In the genomic region with DNA sequence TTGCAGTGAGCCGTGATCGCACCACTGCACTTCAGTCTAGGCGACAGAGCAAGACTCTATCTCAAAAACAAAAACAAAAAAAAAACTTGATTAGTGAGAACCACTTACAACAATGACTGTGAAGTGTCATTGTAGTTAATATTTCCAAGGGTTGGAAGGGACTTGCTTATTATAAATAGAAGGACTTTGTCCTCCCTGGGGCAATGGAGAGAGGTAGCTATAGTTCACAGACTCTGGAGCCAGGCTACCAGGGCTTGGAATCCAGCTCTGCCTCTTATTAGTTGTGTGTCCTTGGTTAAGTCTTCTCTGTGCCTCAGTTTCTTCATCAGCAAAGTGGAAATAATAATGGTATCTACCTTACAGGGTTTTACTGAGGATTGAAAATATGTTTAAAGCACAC, we compare ENCODE assay signal across 21 cellular contexts. TPM values are rescaled to one million over a fixed set of nuclear protein-coding genes. Genes with fewer than 3 reads are reported as not detected.
"Had no signal": no experiment of that assay in that cellular context is flagged by ENCODE, and none has a peak within 500 bp of the region (broad histone marks: within the 10 kb centered on the region; RNA-seq: fewer than 3 reads in every experiment).

No MANE protein-coding gene starts in this region.

- ATAC-seq: heart right ventricle; left cardiac atrium; left lung; naive thymus-derived CD8-positive, alpha-beta T cell; sciatic nerve had no signal

- H3K4me3 ChIP-seq: heart right ventricle, left lung, lung, right atrium auricular region, skin epidermis, spleen, suprapubic skin, tibial nerve, uterus had no signal

- H3K27ac ChIP-seq: heart right ventricle, left lung, parathyroid adenoma, right atrium auricular region, skin epidermis, spleen, suprapubic skin, tibial nerve, uterus had no signal

- H3K4me1 ChIP-seq: left lung, parathyroid adenoma, right atrium auricular region, spleen, suprapubic skin, tibial nerve, uterus had no signal

- DNase-seq: glutamatergic neuron; heart right ventricle; hippocampal formation; kidney glomerular epithelial cell; left cardiac atrium; left lung; mesendoderm; naive thymus-derived CD8-positive, alpha-beta T cell; nucleus accumbens; spleen; stimulated activated CD4-positive, alpha-beta T cell treated with anti-CD3 and anti-CD28 coated beads, Interleukin-4, amount 100 ng/mL, for 24 hours; stimulated activated naive CD4-positive, alpha-beta T cell; uterus had no signal

- H3K79me2 ChIP-seq: parathyroid adenoma had no signal

- H3K27me3 ChIP-seq: heart right ventricle, left lung, right atrium auricular region, spleen, suprapubic skin, tibial nerve, uterus had no signal

- H3K36me3 ChIP-seq: heart right ventricle, left lung, right atrium auricular region, spleen, suprapubic skin, tibial nerve, uterus had no signal

- H3K9me3 ChIP-seq: heart right ventricle, left lung, right atrium auricular region, spleen, suprapubic skin, tibial nerve, uterus had no signal

- FAIRE-seq: keratinocyte had no signal

- H3K9ac ChIP-seq: parathyroid adenoma had no signal

- H2AFZ ChIP-seq: parathyroid adenoma had no signal

RNA-seq across cellular contexts. Expression of a gene that starts 51.6 kb away (rescaled TPM):
- total RNA-seq: naive thymus-derived CD8-positive, alpha-beta T cell had no signal
